Comparison of ENCODE assay signal across 31 cellular contexts in genomic region chr4:75621715-75622114, GRCh38.
"Had no signal": no experiment of that assay in that cellular context is flagged by ENCODE, and none has a peak within 500 bp of the region (broad histone marks: within the 10 kb centered on the region; RNA-seq: fewer than 3 reads in every experiment).

No MANE protein-coding gene starts in this region.

- H3K4me3 ChIP-seq: neural progenitor cell, ovary, psoas muscle, skin epidermis, smooth muscle cell, spleen, suprapubic skin, testis, tibial artery, transverse colon, upper lobe of right lung, uterus had no signal

- H3K4me1 ChIP-seq: neural progenitor cell, parathyroid adenoma, psoas muscle, spleen, suprapubic skin, testis, tibial artery, transverse colon, upper lobe of right lung, uterus had no signal

- H3K9me3 ChIP-seq: ovary, suprapubic skin, testis, tibial artery, transverse colon, upper lobe of right lung, uterus had no signal

- H3K36me3 Mint-ChIP-seq: natural killer cell; neural progenitor cell; stimulated activated memory B cell treated with anti-CD40 and anti-IgM and Interleukin-4, amounts not matched to agents 10 μg/mL and 1 μg/mL and 100 μg/mL, for 72 hours had no signal

- H3K4me2 ChIP-seq: neural progenitor cell, smooth muscle cell had no signal

- H2AFZ ChIP-seq: neural progenitor cell, parathyroid adenoma had no signal

- H3K36me3 ChIP-seq: neural progenitor cell, ovary, spleen, suprapubic skin, tibial artery, transverse colon, upper lobe of right lung, uterus had no signal

- H3K79me2 ChIP-seq: parathyroid adenoma had no signal

- H3K27ac ChIP-seq: neural progenitor cell, ovary, parathyroid adenoma, psoas muscle, skin epidermis, spleen, suprapubic skin, testis, tibial artery, transverse colon, upper lobe of right lung, uterus had no signal

- H3K9me3 Mint-ChIP-seq: natural killer cell; stimulated activated memory B cell treated with anti-CD40 and anti-IgM and Interleukin-4, amounts not matched to agents 10 μg/mL and 1 μg/mL and 100 μg/mL, for 72 hours; stimulated activated naive CD8-positive, alpha-beta T cell treated with anti-CD3 and anti-CD28 coated beads, Interleukin-15, amount 100 ng/mL, for 72 hours; type B pancreatic cell had no signal

- H3K9ac ChIP-seq: neural progenitor cell, parathyroid adenoma had no signal

- H3K27me3 Mint-ChIP-seq: progenitor cell of endocrine pancreas; stimulated activated memory B cell treated with anti-CD40 and anti-IgM and Interleukin-4, amounts not matched to agents 10 μg/mL and 1 μg/mL and 100 μg/mL, for 72 hours; stimulated activated naive CD8-positive, alpha-beta T cell treated with anti-CD3 and anti-CD28 coated beads, Interleukin-15, amount 100 ng/mL, for 72 hours; type B pancreatic cell had no signal

- H3K4me3 Mint-ChIP-seq: natural killer cell; nephron; neural progenitor cell; stimulated activated memory B cell treated with anti-CD40 and anti-IgM and Interleukin-4, amounts not matched to agents 10 μg/mL and 1 μg/mL and 100 μg/mL, for 72 hours; stimulated activated naive CD8-positive, alpha-beta T cell treated with anti-CD3 and anti-CD28 coated beads, Interleukin-15, amount 100 ng/mL, for 72 hours; type B pancreatic cell had no signal

- DNase-seq: natural killer cell; occipital lobe; ovary; posterior cingulate gyrus; psoas muscle; right cardiac atrium; spleen; stimulated activated CD4-positive, alpha-beta T cell treated with anti-CD3 and anti-CD28 coated beads, Interleukin-12 subunit alpha, Interleukin-12 subunit beta, amount 100 ng/mL, for 4 hours; stimulated activated CD4-positive, alpha-beta T cell treated with anti-CD3 and anti-CD28 coated beads, Interleukin-1b, Interleukin-23, amount 100 ng/mL, for 48 hours; stimulated activated CD4-positive, alpha-beta T cell treated with anti-CD3 and anti-CD28 coated beads, Interleukin-4, amount 100 ng/mL, for 1 hour; stimulated activated CD4-positive, alpha-beta T cell treated with anti-CD3 and anti-CD28 coated beads, Interleukin-4, amount 100 ng/mL, for 4 hours; stimulated activated CD8-positive, alpha-beta memory T cell treated with anti-CD3 and anti-CD28 coated beads, Interleukin-4, amount 100 ng/mL, for 48 hours; stimulated activated naive CD4-positive, alpha-beta T cell; stimulated activated naive CD8-positive, alpha-beta T cell treated with anti-CD3 and anti-CD28 coated beads, Interleukin-15, amount 100 ng/mL, for 72 hours; stimulated activated naive CD8-positive, alpha-beta T cell treated with anti-CD3 and anti-CD28 coated beads, Interleukin-15, Interleukin-2, amounts not matched to agents 100 U/mL and 50 U/mL, for 24 hours; substantia nigra; testis; tibial artery; transverse colon; upper lobe of right lung; uterus had no signal

- H3K27me3 ChIP-seq: neural progenitor cell, ovary, spleen, suprapubic skin, testis, tibial artery, transverse colon, upper lobe of right lung, uterus had no signal

- H3K4me1 Mint-ChIP-seq: natural killer cell; nephron; neural progenitor cell; stimulated activated memory B cell treated with anti-CD40 and anti-IgM and Interleukin-4, amounts not matched to agents 10 μg/mL and 1 μg/mL and 100 μg/mL, for 72 hours; stimulated activated naive CD8-positive, alpha-beta T cell treated with anti-CD3 and anti-CD28 coated beads, Interleukin-15, amount 100 ng/mL, for 72 hours had no signal

- ATAC-seq: natural killer cell; psoas muscle; right cardiac atrium; sciatic nerve; stimulated activated memory B cell treated with anti-CD40 and anti-IgM and Interleukin-4, amounts not matched to agents 10 μg/mL and 1 μg/mL and 100 μg/mL, for 72 hours; stimulated activated naive CD8-positive, alpha-beta T cell treated with anti-CD3 and anti-CD28 coated beads, Interleukin-15, amount 100 ng/mL, for 72 hours; stimulated activated naive CD8-positive, alpha-beta T cell treated with anti-CD3 and anti-CD28 coated beads, Interleukin-15, Interleukin-2, amounts not matched to agents 100 U/mL and 50 U/mL, for 24 hours; upper lobe of right lung had no signal

- H3K27ac Mint-ChIP-seq: natural killer cell; nephron; neural progenitor cell; progenitor cell of endocrine pancreas; stimulated activated memory B cell treated with anti-CD40 and anti-IgM and Interleukin-4, amounts not matched to agents 10 μg/mL and 1 μg/mL and 100 μg/mL, for 72 hours; stimulated activated naive CD8-positive, alpha-beta T cell treated with anti-CD3 and anti-CD28 coated beads, Interleukin-15, amount 100 ng/mL, for 72 hours; type B pancreatic cell had no signal
